In the genomic region with DNA sequence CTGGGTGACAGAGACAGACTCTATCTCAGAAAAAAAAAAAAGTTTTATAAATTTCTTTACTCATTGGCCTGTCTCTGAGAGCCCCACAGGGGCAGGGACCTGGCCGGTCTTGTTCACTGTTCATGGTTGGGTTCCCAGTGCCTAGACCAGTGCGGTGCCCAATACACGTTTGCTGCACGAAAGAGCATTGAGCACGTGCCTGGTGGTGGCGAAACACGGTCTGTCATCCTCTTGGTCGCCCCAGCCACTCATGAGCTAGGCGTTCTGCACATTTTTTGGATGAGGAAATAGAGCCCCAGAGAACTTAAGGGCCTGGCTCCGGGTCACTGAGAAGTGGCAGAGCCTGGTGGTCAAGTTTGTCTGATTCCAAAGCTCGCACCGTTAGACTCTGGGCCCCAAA, we compare ENCODE assay signal across 36 cellular contexts. TPM values are rescaled to one million over a fixed set of nuclear protein-coding genes. Genes with fewer than 3 reads are reported as not detected.
"Had no signal": no experiment of that assay in that cellular context is flagged by ENCODE, and none has a peak within 500 bp of the region (broad histone marks: within the 10 kb centered on the region; RNA-seq: fewer than 3 reads in every experiment).

No MANE protein-coding gene starts in this region.

- H3K27me3 ChIP-seq: adrenal gland, ascending aorta, body of pancreas had no signal

- H3K9me3 ChIP-seq: adrenal gland, ascending aorta, body of pancreas, breast epithelium had no signal

- FAIRE-seq: astrocyte had no signal

- ATAC-seq: activated naive CD4-positive, alpha-beta T cell treated with anti-CD3 and anti-CD28 coated beads, Interleukin-2, amount 50 U/mL, for 72 hours; activated naive CD8-positive, alpha-beta T cell treated with anti-CD3 and anti-CD28 coated beads, Interleukin-2, amount 50 U/mL, for 24 hours; activated T-cell treated with anti-CD3 and anti-CD28 coated beads, Interleukin-2, amount 50 U/mL, for 4 hours; activated T-cell treated with anti-CD3 and anti-CD28 coated beads, Interleukin-2, amount 50 U/mL, for 72 hours; activated T-helper 17 cell treated with anti-CD3 and anti-CD28 coated beads, Interleukin-2, amount 50 U/mL, for 72 hours; body of pancreas had no signal

- DNase-seq: activated effector memory CD4-positive, alpha-beta T cell treated with anti-CD3 and anti-CD28 coated beads, Interleukin-2, amount 50 U/mL, for 16 hours; activated effector memory CD4-positive, alpha-beta T cell treated with Interleukin-2 at 50 U/mL for 16 hours; activated gamma-delta T cell; activated gamma-delta T cell treated with Interleukin-2 at 50 U/mL for 16 hours; activated naive CD4-positive, alpha-beta T cell; activated naive CD4-positive, alpha-beta T cell treated with anti-CD3 and anti-CD28 coated beads for 36 hours; activated naive CD4-positive, alpha-beta T cell treated with anti-CD3 and anti-CD28 coated beads, Interleukin-2, amount 10 ng/mL, durations not matched to agents 7 days and 5 days; activated naive CD4-positive, alpha-beta T cell treated with anti-CD3 and anti-CD28 coated beads, Interleukin-2, amount 50 U/mL, for 16 hours; activated naive CD4-positive, alpha-beta T cell treated with Interleukin-2 at 50 U/mL for 16 hours; activated naive CD8-positive, alpha-beta T cell treated with anti-CD3 and anti-CD28 coated beads for 36 hours; activated naive CD8-positive, alpha-beta T cell treated with anti-CD3 and anti-CD28 coated beads, Interleukin-2, amount 10 ng/mL, durations not matched to agents 7 days and 5 days; activated naive CD8-positive, alpha-beta T cell treated with anti-CD3 and anti-CD28 coated beads, Interleukin-2, amount 50 U/mL, for 24 hours; activated T-cell treated with anti-CD3 and anti-CD28 coated beads, Interleukin-2, amount 50 U/mL, for 1 hour; activated T-cell treated with anti-CD3 and anti-CD28 coated beads, Interleukin-2, amount 50 U/mL, for 24 hours; activated T-cell treated with anti-CD3 and anti-CD28 coated beads, Interleukin-2, amount 50 U/mL, for 4 hours; activated T-cell treated with anti-CD3 and anti-CD28 coated beads, Interleukin-2, amount 50 U/mL, for 48 hours; activated T-cell treated with anti-CD3 and anti-CD28 coated beads, Interleukin-2, amount 50 U/mL, for 72 hours; adrenal gland; amniotic stem cell; aorta; body of pancreas; brain microvascular endothelial cell; caudate nucleus; central memory CD4-positive, alpha-beta T cell; cerebellar nuclear complex had no signal

- H3K4me1 ChIP-seq: adrenal gland, ascending aorta, body of pancreas, breast epithelium had no signal

- H3K27ac ChIP-seq: adrenal gland, ascending aorta, body of pancreas, brain microvascular endothelial cell, breast epithelium, cardiac muscle cell had no signal

- H3K36me3 ChIP-seq: adrenal gland, ascending aorta, brain microvascular endothelial cell, breast epithelium, cardiac muscle cell had no signal

- H3K4me3 ChIP-seq: adrenal gland, ascending aorta, body of pancreas, breast epithelium, cardiac muscle cell had no signal

RNA-seq across cellular contexts. Expression of a gene that starts 18.7 kb away (rescaled TPM):
- total RNA-seq: activated naive CD4-positive, alpha-beta T cell treated with anti-CD3 and anti-CD28 coated beads for 36 hours; activated naive CD4-positive, alpha-beta T cell treated with anti-CD3 and anti-CD28 coated beads, Interleukin-2, amount 50 U/mL, for 72 hours; activated naive CD8-positive, alpha-beta T cell treated with anti-CD3 and anti-CD28 coated beads for 36 hours; activated naive CD8-positive, alpha-beta T cell treated with anti-CD3 and anti-CD28 coated beads, Interleukin-2, amount 10 ng/mL, durations not matched to agents 7 days and 5 days; activated T-cell treated with anti-CD3 and anti-CD28 coated beads, Interleukin-2, amount 50 U/mL, for 4 hours; activated T-cell treated with anti-CD3 and anti-CD28 coated beads, Interleukin-2, amount 50 U/mL, for 72 hours; activated T-helper 1 cell treated with anti-CD3 and anti-CD28 coated beads, Interleukin-12 subunit alpha, Interleukin-12 subunit beta, Interleukin-2, Interleukin-4 antibody, amounts not matched to agents 30 ng/mL and 10 ng/mL and 1 ng/mL, durations not matched to agents 14 hours and 24 hours and 36 hours; activated T-helper 17 cell treated with anti-CD3 and anti-CD28 coated beads, Interleukin-2, amount 50 U/mL, for 72 hours; activated T-helper 2 cell treated with anti-CD3 and anti-CD28 coated beads, Interferon-gamma antibody, Interleukin-2, Interleukin-4, amounts not matched to agents 10 μg/mL and 5 μg/mL and 100 μg/mL, durations not matched to agents 14 hours and 24 hours and 36 hours; aorta; ascending aorta; breast epithelium; bronchial epithelial cell; cardiac septum; chondrocyte had no signal
- polyA plus RNA-seq: aorta had no signal
